In genomic region chr7:47905071-47905920, GRCh38 we compare ENCODE assay signal across 2 cellular contexts.
TF ChIP-seq lines count a peak whose summit lies in the region.

No MANE protein-coding gene starts in this region.

TF ChIP-seq in GM23338, 12 proteins besides CTCF, POLR2A, EP300 and RAD21 (continued from another document):
- TF ChIP-seq REST (IDR thresholded peaks at IDR 0.05; ENCODE audit: unreplicated experiment) = no peak
- TF ChIP-seq EZH2phosphoT487 (IDR thresholded peaks at IDR 0.05; ENCODE audit: unreplicated experiment) = no peak
- no peak for TF ChIP-seq CREB1 (CRISPR knock-in tag; IDR thresholded peaks at IDR 0.05; ENCODE audit: low read depth)

TF ChIP-seq in WTC11, 78 proteins besides CTCF, POLR2A, EP300 and RAD21 (continued from another document):
- no peak for TF ChIP-seq E2F4 (CRISPR knock-in tag; IDR thresholded peaks at IDR 0.05; ENCODE audit: borderline replicate concordance, low read depth)
- TF ChIP-seq ZNF423 (CRISPR knock-in tag; IDR thresholded peaks at IDR 0.05) = no peak
- TF ChIP-seq E2F1 (CRISPR knock-in tag; IDR thresholded peaks at IDR 0.05) = no peak
- no peak for TF ChIP-seq ZNF121 (CRISPR knock-in tag; IDR thresholded peaks at IDR 0.05)
- no peak for TF ChIP-seq STAT6 (CRISPR knock-in tag; conservative IDR thresholded peaks at IDR 0.05; ENCODE audit: low read depth)
- TF ChIP-seq ZBTB21 (CRISPR knock-in tag; IDR thresholded peaks at IDR 0.05; ENCODE audit: borderline replicate concordance) = no peak
- no peak for TF ChIP-seq CREB1 (CRISPR knock-in tag; IDR thresholded peaks at IDR 0.05)
- TF ChIP-seq SOX15 (CRISPR knock-in tag; IDR thresholded peaks at IDR 0.05) = no peak
- TF ChIP-seq HMGA2 (CRISPR knock-in tag; IDR thresholded peaks at IDR 0.05) = no peak
- TF ChIP-seq PRRX2 (CRISPR knock-in tag; IDR thresholded peaks at IDR 0.05) = no peak
- no peak for TF ChIP-seq ZNF317 (CRISPR knock-in tag; IDR thresholded peaks at IDR 0.05; ENCODE audit: borderline replicate concordance, low read depth)
- TF ChIP-seq TEAD4 (CRISPR knock-in tag; IDR thresholded peaks at IDR 0.05) = no peak
